Comparison of ENCODE assay signal across 29 cellular contexts in genomic region chr16:57845115-57845514, GRCh38. TPM values are rescaled to one million over a fixed set of nuclear protein-coding genes. Genes with fewer than 3 reads are reported as not detected.
"Had no signal": no experiment of that assay in that cellular context is flagged by ENCODE, and none has a peak within 500 bp of the region (broad histone marks: within the 10 kb centered on the region; RNA-seq: fewer than 3 reads in every experiment).

No MANE protein-coding gene starts in this region.

- H3K27ac Mint-ChIP-seq: activated CD4-positive, alpha-beta memory T cell treated with anti-CD3 and anti-CD28 coated beads for 36 hours; activated CD4-positive, alpha-beta T cell treated with anti-CD3 and anti-CD28 coated beads, Interleukin-2, amount 10 ng/mL, durations not matched to agents 24 days and 14 days; activated naive CD4-positive, alpha-beta T cell treated with anti-CD3 and anti-CD28 coated beads for 36 hours; activated naive CD8-positive, alpha-beta T cell treated with anti-CD3 and anti-CD28 coated beads, Interleukin-2, amount 10 ng/mL, durations not matched to agents 7 days and 5 days; activated T-helper 1 cell treated with anti-CD3 and anti-CD28 coated beads, Interleukin-12 subunit alpha, Interleukin-12 subunit beta, Interleukin-2, Interleukin-4 antibody, amounts not matched to agents 30 ng/mL and 10 ng/mL and 1 ng/mL, durations not matched to agents 14 hours and 24 hours and 36 hours had no signal

- H3K27me3 ChIP-seq: ascending aorta, brain microvascular endothelial cell, foreskin keratinocyte, heart left ventricle, testis, transverse colon had no signal

- ATAC-seq: esophagus mucosa; foreskin keratinocyte; heart left ventricle; naive thymus-derived CD4-positive, alpha-beta T cell; stimulated activated naive CD8-positive, alpha-beta T cell treated with anti-CD3 and anti-CD28 coated beads, Interleukin-15, Interleukin-2, amounts not matched to agents 100 U/mL and 50 U/mL, for 24 hours had no signal

- H3K4me1 Mint-ChIP-seq: activated CD4-positive, alpha-beta T cell treated with anti-CD3 and anti-CD28 coated beads, Interleukin-2, amount 10 ng/mL, durations not matched to agents 24 days and 14 days; activated naive CD8-positive, alpha-beta T cell treated with anti-CD3 and anti-CD28 coated beads, Interleukin-2, amount 10 ng/mL, durations not matched to agents 7 days and 5 days had no signal

- H3K36me3 ChIP-seq: ascending aorta, brain microvascular endothelial cell, heart left ventricle, left ventricle myocardium inferior, transverse colon had no signal

- H3K4me3 Mint-ChIP-seq: activated CD4-positive, alpha-beta memory T cell treated with anti-CD3 and anti-CD28 coated beads for 36 hours; activated CD4-positive, alpha-beta T cell treated with anti-CD3 and anti-CD28 coated beads, Interleukin-2, amount 10 ng/mL, durations not matched to agents 24 days and 14 days; activated naive CD4-positive, alpha-beta T cell treated with anti-CD3 and anti-CD28 coated beads for 36 hours; activated naive CD8-positive, alpha-beta T cell treated with anti-CD3 and anti-CD28 coated beads, Interleukin-2, amount 10 ng/mL, durations not matched to agents 7 days and 5 days; activated T-helper 1 cell treated with anti-CD3 and anti-CD28 coated beads, Interleukin-12 subunit alpha, Interleukin-12 subunit beta, Interleukin-2, Interleukin-4 antibody, amounts not matched to agents 30 ng/mL and 10 ng/mL and 1 ng/mL, durations not matched to agents 14 hours and 24 hours and 36 hours; naive thymus-derived CD4-positive, alpha-beta T cell had no signal

- H3K4me1 ChIP-seq: ascending aorta, foreskin keratinocyte, heart left ventricle, left ventricle myocardium inferior, testis, transverse colon had no signal

- H3K9me3 Mint-ChIP-seq: activated CD4-positive, alpha-beta memory T cell treated with anti-CD3 and anti-CD28 coated beads for 36 hours; activated CD4-positive, alpha-beta T cell treated with anti-CD3 and anti-CD28 coated beads, Interleukin-2, amount 10 ng/mL, durations not matched to agents 24 days and 14 days; activated naive CD4-positive, alpha-beta T cell treated with anti-CD3 and anti-CD28 coated beads for 36 hours; activated naive CD8-positive, alpha-beta T cell treated with anti-CD3 and anti-CD28 coated beads, Interleukin-2, amount 10 ng/mL, durations not matched to agents 7 days and 5 days; activated T-helper 1 cell treated with anti-CD3 and anti-CD28 coated beads, Interleukin-12 subunit alpha, Interleukin-12 subunit beta, Interleukin-2, Interleukin-4 antibody, amounts not matched to agents 30 ng/mL and 10 ng/mL and 1 ng/mL, durations not matched to agents 14 hours and 24 hours and 36 hours; naive thymus-derived CD4-positive, alpha-beta T cell had no signal

- H3K27ac ChIP-seq: ascending aorta, brain microvascular endothelial cell, foreskin keratinocyte, heart left ventricle, left ventricle myocardium inferior, testis, transverse colon, VCaP had no signal

- DNase-seq: activated CD4-positive, alpha-beta memory T cell treated with anti-CD3 and anti-CD28 coated beads for 36 hours; activated CD4-positive, alpha-beta T cell treated with anti-CD3 and anti-CD28 coated beads, Interleukin-2, amount 10 ng/mL, durations not matched to agents 24 days and 14 days; activated CD4-positive, CD25-positive, alpha-beta regulatory T cell treated with anti-CD3 and anti-CD28 coated beads, Interleukin-2, amount 50 U/mL, for 72 hours; activated CD8-positive, alpha-beta memory T cell treated with anti-CD3 and anti-CD28 coated beads, Interleukin-2, amount 50 U/mL, for 4 hours; activated effector memory CD4-positive, alpha-beta T cell treated with anti-CD3 and anti-CD28 coated beads, Interleukin-2, amount 50 U/mL, for 16 hours; activated naive CD8-positive, alpha-beta T cell treated with anti-CD3 and anti-CD28 coated beads, Interleukin-2, amount 10 ng/mL, durations not matched to agents 7 days and 5 days; activated T-cell treated with anti-CD3 and anti-CD28 coated beads, Interleukin-2, amount 50 U/mL, for 1 hour; brain microvascular endothelial cell; cortex of kidney; foreskin keratinocyte; heart left ventricle; hypothalamus; left ventricle myocardium inferior; midbrain; naive thymus-derived CD4-positive, alpha-beta T cell; nucleus accumbens; right cardiac atrium; stimulated activated CD4-positive, alpha-beta T cell treated with anti-CD3 and anti-CD28 coated beads, Interleukin-12 subunit alpha, Interleukin-12 subunit beta, amount 100 ng/mL, for 4 hours; stimulated activated CD4-positive, alpha-beta T cell treated with anti-CD3 and anti-CD28 coated beads, Interleukin-4, amount 100 ng/mL, for 1 hour; stimulated activated naive CD8-positive, alpha-beta T cell treated with anti-CD3 and anti-CD28 coated beads, Interleukin-15, Interleukin-2, amounts not matched to agents 100 U/mL and 50 U/mL, for 24 hours; T-helper 1 cell; testis; transverse colon had no signal

- H3K4me3 ChIP-seq: ascending aorta, heart left ventricle, left ventricle myocardium inferior, testis, transverse colon had no signal

- H3K27me3 Mint-ChIP-seq: activated CD4-positive, alpha-beta memory T cell treated with anti-CD3 and anti-CD28 coated beads for 36 hours had no signal

- H3K9me3 ChIP-seq: ascending aorta, heart left ventricle, left ventricle myocardium inferior, testis, transverse colon had no signal

- H3K36me3 Mint-ChIP-seq: activated CD4-positive, alpha-beta memory T cell treated with anti-CD3 and anti-CD28 coated beads for 36 hours; activated naive CD8-positive, alpha-beta T cell treated with anti-CD3 and anti-CD28 coated beads, Interleukin-2, amount 10 ng/mL, durations not matched to agents 7 days and 5 days; naive thymus-derived CD4-positive, alpha-beta T cell had no signal

- FAIRE-seq: TTC549 had no signal

RNA-seq across cellular contexts. Expression of gene KIFC3, which starts 42.8 kb away (rescaled TPM):
- polyA plus RNA-seq: naive thymus-derived CD4-positive, alpha-beta T cell had no signal
